In the genomic region with DNA sequence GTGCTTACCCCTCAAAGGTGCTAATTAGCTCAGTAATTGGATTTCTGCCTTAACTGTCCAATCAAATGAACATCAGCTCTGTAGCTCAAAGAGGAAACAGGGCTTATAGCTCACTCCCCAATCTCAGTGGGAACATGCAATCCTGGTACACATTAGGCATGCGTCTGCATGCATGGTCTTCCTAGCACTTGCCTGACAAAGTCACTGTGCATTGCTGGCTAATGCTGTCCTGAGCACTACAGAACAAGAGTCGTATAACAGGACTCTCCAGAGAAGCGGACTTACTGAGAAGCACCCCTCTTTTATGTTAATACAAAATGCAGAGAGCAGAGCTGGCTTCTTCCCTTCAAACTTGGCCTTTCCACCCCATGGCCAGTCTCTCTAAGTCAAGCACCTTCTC, we compare ENCODE assay signal across 26 cellular contexts.
"Had no signal": no experiment of that assay in that cellular context is flagged by ENCODE, and none has a peak within 500 bp of the region (broad histone marks: within the 10 kb centered on the region; RNA-seq: fewer than 3 reads in every experiment).

No MANE protein-coding gene starts in this region.

- H3K9me3 Mint-ChIP-seq: activated naive CD4-positive, alpha-beta T cell treated with anti-CD3 and anti-CD28 coated beads, Interleukin-2, amount 50 U/mL, for 24 hours; effector memory CD8-positive, alpha-beta T cell; naive thymus-derived CD8-positive, alpha-beta T cell; type B pancreatic cell had no signal

- H3K27me3 Mint-ChIP-seq: activated naive CD4-positive, alpha-beta T cell treated with anti-CD3 and anti-CD28 coated beads, Interleukin-2, amount 50 U/mL, for 24 hours; effector memory CD8-positive, alpha-beta T cell; naive thymus-derived CD8-positive, alpha-beta T cell; type B pancreatic cell had no signal

- ATAC-seq: activated CD4-positive, CD25-positive, alpha-beta regulatory T cell treated with anti-CD3 and anti-CD28 coated beads, Interleukin-2, amount 50 U/mL, for 24 hours; activated CD8-positive, alpha-beta T cell treated with anti-CD3 and anti-CD28 coated beads, Interleukin-2, amount 10 ng/mL, durations not matched to agents 7 days and 5 days; body of pancreas; effector memory CD8-positive, alpha-beta T cell; left colon; lower lobe of right lung; naive thymus-derived CD8-positive, alpha-beta T cell; right cardiac atrium had no signal

- H3K4me3 Mint-ChIP-seq: activated CD8-positive, alpha-beta T cell treated with anti-CD3 and anti-CD28 coated beads, Interleukin-2, amount 10 ng/mL, durations not matched to agents 7 days and 5 days; activated naive CD4-positive, alpha-beta T cell treated with anti-CD3 and anti-CD28 coated beads, Interleukin-2, amount 50 U/mL, for 24 hours; effector memory CD8-positive, alpha-beta T cell; mesothelial cell of epicardium; naive thymus-derived CD8-positive, alpha-beta T cell; type B pancreatic cell had no signal

- H3K4me1 ChIP-seq: body of pancreas, colonic mucosa, lower lobe of right lung, prostate gland, vagina had no signal

- H3K4me1 Mint-ChIP-seq: activated naive CD4-positive, alpha-beta T cell treated with anti-CD3 and anti-CD28 coated beads, Interleukin-2, amount 50 U/mL, for 24 hours; mesothelial cell of epicardium had no signal

- H3K9me3 ChIP-seq: body of pancreas, colonic mucosa, esophagus squamous epithelium, lower lobe of right lung, prostate gland, thoracic aorta, vagina had no signal

- H3K27ac Mint-ChIP-seq: activated CD8-positive, alpha-beta T cell treated with anti-CD3 and anti-CD28 coated beads, Interleukin-2, amount 10 ng/mL, durations not matched to agents 7 days and 5 days; activated naive CD4-positive, alpha-beta T cell treated with anti-CD3 and anti-CD28 coated beads, Interleukin-2, amount 50 U/mL, for 24 hours; effector memory CD8-positive, alpha-beta T cell; mesothelial cell of epicardium; naive thymus-derived CD8-positive, alpha-beta T cell; type B pancreatic cell had no signal

- DNase-seq: activated CD4-positive, alpha-beta T cell treated with anti-CD3 and anti-CD28 coated beads, Interleukin-2, amount 50 U/mL, for 1 hour; activated CD8-positive, alpha-beta T cell treated with anti-CD3 and anti-CD28 coated beads, Interleukin-2, amount 10 ng/mL, durations not matched to agents 7 days and 5 days; activated gamma-delta T cell treated with Interleukin-2 at 50 U/mL for 16 hours; activated T-cell treated with anti-CD3 and anti-CD28 coated beads, Interleukin-2, amount 50 U/mL, for 1 hour; anterior cingulate cortex; body of pancreas; central memory CD4-positive, alpha-beta T cell; colonic mucosa; dorsolateral prefrontal cortex; effector memory CD8-positive, alpha-beta T cell; esophagus squamous epithelium; heart left ventricle; islet precursor cell; left colon; lower lobe of right lung; naive thymus-derived CD8-positive, alpha-beta T cell; right cardiac atrium; stimulated activated CD4-positive, alpha-beta T cell treated with anti-CD3 and anti-CD28 coated beads, Interleukin-4, amount 100 ng/mL, for 24 hours; stimulated activated naive CD4-positive, alpha-beta T cell treated with Interleukin-2 at 50 U/mL for 16 hours had no signal

- H3K27me3 ChIP-seq: body of pancreas, colonic mucosa, dorsolateral prefrontal cortex, esophagus squamous epithelium, heart left ventricle, vagina had no signal

- H3K4me3 ChIP-seq: body of pancreas, colonic mucosa, dorsolateral prefrontal cortex, esophagus squamous epithelium, heart left ventricle, lower lobe of right lung, prostate gland, thoracic aorta, vagina had no signal

- H3K36me3 ChIP-seq: colonic mucosa, esophagus squamous epithelium, heart left ventricle, lower lobe of right lung, prostate gland, thoracic aorta, vagina had no signal

- H3K27ac ChIP-seq: body of pancreas, colonic mucosa, dorsolateral prefrontal cortex, esophagus squamous epithelium, heart left ventricle, lower lobe of right lung, prostate gland, thoracic aorta, vagina had no signal
